ENCODE assay signal across 1 cellular context in the genomic region with DNA sequence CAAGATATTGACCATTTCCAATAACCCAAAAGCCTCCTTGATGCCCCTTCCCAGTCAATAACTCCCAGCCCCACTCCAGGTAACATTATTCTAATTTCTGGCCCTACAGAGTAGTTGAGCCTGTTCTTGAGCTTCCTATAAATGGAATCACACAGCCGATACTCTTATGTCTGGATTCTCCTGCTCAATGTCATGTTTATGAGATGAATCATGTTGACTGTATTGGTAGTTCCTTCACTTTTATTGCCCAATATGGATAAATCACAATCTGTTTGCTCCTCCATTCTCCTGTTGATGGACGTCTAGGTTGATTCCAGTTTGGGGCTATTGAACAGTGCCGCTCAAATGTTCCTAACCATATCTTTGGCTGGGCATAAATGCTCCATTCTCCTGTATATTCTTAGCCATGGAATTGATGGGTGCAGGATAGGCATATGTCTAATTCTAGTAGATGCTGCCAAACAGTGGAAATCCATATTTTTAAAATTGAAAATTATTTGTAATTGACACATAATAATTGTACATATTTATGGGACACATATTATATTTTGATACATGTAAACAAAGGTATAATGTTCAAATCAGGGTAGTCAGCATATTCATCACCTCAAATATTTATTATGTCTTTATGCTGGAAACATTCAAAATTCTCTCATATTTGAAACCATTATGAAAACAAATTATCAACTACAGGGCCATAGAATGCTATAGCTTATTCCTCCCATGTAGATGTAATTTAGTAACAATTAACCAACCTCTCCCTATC.
A peak's percentile ranks its signal among the peaks of the same experiment; 100 is the strongest.
TF ChIP-seq lines count a peak whose summit lies in the region.

No MANE protein-coding gene starts in this region.

TF ChIP-seq in IMR-90, 13 proteins besides CTCF, POLR2A, EP300 and RAD21:
- no peak for TF ChIP-seq MAFK (IDR thresholded peaks at IDR 0.05; ENCODE audit: low read depth, low read length)
- TF ChIP-seq CHD1 (IDR thresholded peaks at IDR 0.05; ENCODE audit: low read depth, low read length) = no peak
- TF ChIP-seq RFX5 (IDR thresholded peaks at IDR 0.05; ENCODE audit: low read depth, low read length) = no peak
- peak; percentile 64 for TF ChIP-seq CEBPB (IDR thresholded peaks at IDR 0.05; ENCODE audit: low read depth, low read length)
- TF ChIP-seq, protein P1, sequence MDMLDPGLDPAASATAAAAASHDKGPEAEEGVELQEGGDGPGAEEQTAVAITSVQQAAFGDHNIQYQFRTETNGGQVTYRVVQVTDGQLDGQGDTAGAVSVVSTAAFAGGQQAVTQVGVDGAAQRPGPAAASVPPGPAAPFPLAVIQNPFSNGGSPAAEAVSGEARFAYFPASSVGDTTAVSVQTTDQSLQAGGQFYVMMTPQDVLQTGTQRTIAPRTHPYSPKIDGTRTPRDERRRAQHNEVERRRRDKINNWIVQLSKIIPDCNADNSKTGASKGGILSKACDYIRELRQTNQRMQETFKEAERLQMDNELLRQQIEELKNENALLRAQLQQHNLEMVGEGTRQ (IDR thresholded peaks at IDR 0.05; ENCODE audit: low read depth, low read length) = no peak
- no peak for TF ChIP-seq MAZ (IDR thresholded peaks at IDR 0.05; ENCODE audit: borderline replicate concordance, low read depth, low read length)
- no peak for TF ChIP-seq MXI1 (IDR thresholded peaks at IDR 0.05; ENCODE audit: borderline replicate concordance, low read depth, low read length)
